ENCODE assay signal across 10 cellular contexts in genomic region chr5:66602621-66603020, GRCh38.
"Had no signal": no experiment of that assay in that cellular context is flagged by ENCODE, and none has a peak within 500 bp of the region (broad histone marks: within the 10 kb centered on the region; RNA-seq: fewer than 3 reads in every experiment).

No MANE protein-coding gene starts in this region.

- H3K27ac Mint-ChIP-seq: HFFc6, IgD-negative memory B cell had no signal

- H3K9me3 Mint-ChIP-seq: HFFc6, IgD-negative memory B cell had no signal

- ATAC-seq: HCT116, HepG2 had no signal

- H3K4me3 ChIP-seq: HAP-1 had no signal

- H3K9ac ChIP-seq: KMS-11 had no signal

- H3K4me3 Mint-ChIP-seq: HFFc6, IgD-negative memory B cell had no signal

- H3K4me1 ChIP-seq: HAP-1 had no signal

- H3K27ac ChIP-seq: HL-60, KMS-11 had no signal

- H3K9me3 ChIP-seq: HAP-1 had no signal

- H3K36me3 ChIP-seq: HAP-1 had no signal

- H3K4me2 ChIP-seq: KMS-11 had no signal

- DNase-seq: GOT3, H7, HFFc6, KBM-7 had no signal
